In genomic region chr19:572140-572890, GRCh38 we compare ENCODE assay signal across 8 cellular contexts. TPM values are rescaled to one million over a fixed set of nuclear protein-coding genes. Genes with fewer than 3 reads are reported as not detected.
A peak's percentile ranks its signal among the peaks of the same experiment; 100 is the strongest.
DNase-seq lines count a peak whose midpoint lies in the region; TF ChIP-seq lines count a peak whose summit lies in the region.

TSS of gene BSG (plus strand) at chr19:572596. CDS start at chr19:572635, 39 bp downstream.

- peaks cover 13 to 17% of the 10 kb centered on the region in 2 donors for H3K4me1 ChIP-seq in neuronal stem cell (ENCODE audit: control insufficient read depth in 2 of 2, insufficient read depth in 1 of 2, low read depth in 1 of 2, low read length in 2 of 2)

- H3K9ac ChIP-seq in neuronal stem cell (ENCODE audit: low read depth, low read length, poor library complexity), result peak within 1 kb of the TSS; percentile 99

- TF ChIP-seq CTCF in subcutaneous adipose tissue (IDR thresholded peaks at IDR 0.05; ENCODE audit: low read depth), result no peak

- H2BK120ac ChIP-seq in neuronal stem cell (ENCODE audit: low read depth, low read length), result peak within 1 kb of the TSS; percentile 67

- peak within 1 kb of the TSS; percentile 30 for H2BK12ac ChIP-seq in neuronal stem cell (ENCODE audit: low read length)

- H3K36me3 ChIP-seq in neuronal stem cell (replicated peaks in 1 of 2; ENCODE audit: control insufficient read depth in 2 of 2, insufficient read depth in 2 of 2, low read length in 2 of 2), result peaks cover 11 to 26% of the 10 kb centered on the region in 2 donors

- H3K4me2 ChIP-seq in neuronal stem cell (ENCODE audit: insufficient read depth, low read length, poor library complexity, severe bottlenecking), result peak within 1 kb of the TSS; percentile 82

- H3K4me3 ChIP-seq in neuronal stem cell (ENCODE audit: low read length in 2 of 2), result peak within 1 kb of the TSS; percentile 98 to 99

- H2AFZ ChIP-seq in neuronal stem cell (ENCODE audit: low read length), result peak within 1 kb of the TSS; percentile 83

- H2BK5ac ChIP-seq in neuronal stem cell (ENCODE audit: low read length), result peak within 1 kb of the TSS; percentile 70

- DNase-seq in GDM1 (lab: John Stamatoyannopoulos, UW), result peak; percentile 96
- DNase-seq in HEK293T (ENCODE audit: extremely low spot score), result peak; percentile 99
- peak; percentile 99 for DNase-seq in MV-4-11 (lab: John Stamatoyannopoulos, UW)
- peak; percentile 94 for DNase-seq in SK-MEL-5 (ENCODE audit: low read depth, low spot score)
- DNase-seq in activated naive CD4-positive, alpha-beta T cell treated with Interleukin-2 at 50 U/mL for 16 hours, result peak; percentile 99
- DNase-seq in foreskin melanocyte, result peak; percentile 93
- peak; percentile 98 for DNase-seq in neuronal stem cell (ENCODE audit: low spot score)

- H3K9me3 ChIP-seq in neuronal stem cell (replicated peaks in 1 of 2; ENCODE audit: control insufficient read depth in 2 of 2, insufficient read depth in 1 of 2, low read depth in 1 of 2, low read length in 2 of 2), result peaks cover 2 to 4% of the 10 kb centered on the region in 2 donors

- peak within 1 kb of the TSS; percentile 97 for H3K14ac ChIP-seq in neuronal stem cell (ENCODE audit: low read length)

- CTCF ChIA-PET in HEK293T (lab: Yijun Ruan, JAX), result no interaction called here

- peak within 1 kb of the TSS; percentile 99 for H2AK5ac ChIP-seq in neuronal stem cell (ENCODE audit: low read depth, low read length)

- in situ Hi-C loops in SK-MEL-5 (cut with HindIII; ENCODE audit: low pct_unique_long_range_greater_than_20kb, low sequenced_read_pairs), result no loop called here

- H3K4ac ChIP-seq in neuronal stem cell (ENCODE audit: low read length), result peak within 1 kb of the TSS; percentile 76

- H3K23ac ChIP-seq in neuronal stem cell (ENCODE audit: low read depth, low read length, poor library complexity), result peak within 1 kb of the TSS; percentile 99

- peak within 1 kb of the TSS; percentile 95 for H3K27ac ChIP-seq in neuronal stem cell (replicated peaks; ENCODE audit: low read length)

- WGBS in neuronal stem cell (ENCODE audit: extremely low coverage in 2 of 2, insufficient read length in 2 of 2, insufficient replicate concordance in 1 of 2), 2 donors, result no CpG with 5 or more reads among the region's 95 CpGs

- H4K8ac ChIP-seq in neuronal stem cell (ENCODE audit: low read depth, low read length), result no peak within 1 kb of the TSS

- H3K79me1 ChIP-seq in neuronal stem cell (ENCODE audit: low read depth, low read length), result peaks cover 17% of the 10 kb centered on the region

- peak within 1 kb of the TSS; percentile 96 for H2BK15ac ChIP-seq in neuronal stem cell (ENCODE audit: low read length)

- no peaks in the 10 kb centered on the region for H3K27me3 ChIP-seq in neuronal stem cell (ENCODE audit: control insufficient read depth in 3 of 3, insufficient read depth in 3 of 3, low read depth in 1 of 3, low read length in 3 of 3)

- H4K91ac ChIP-seq in neuronal stem cell (ENCODE audit: low read depth, low read length, poor library complexity), result peak within 1 kb of the TSS; percentile 30

- H3K18ac ChIP-seq in neuronal stem cell (ENCODE audit: low read length), result peak within 1 kb of the TSS; percentile 95

- POLR2A ChIA-PET in HEK293T (lab: Yijun Ruan, JAX), result interaction anchor here (0.9 to 1.1 kb wide), 5 partner anchors 16 to 83 kb away, joined by 3 to 5 read pairs (median 3); partner anchors contain the start of gene CDC34

TF ChIP-seq in HEK293T, 16 proteins besides CTCF, POLR2A, EP300 and RAD21:
- TF ChIP-seq, protein P1, sequence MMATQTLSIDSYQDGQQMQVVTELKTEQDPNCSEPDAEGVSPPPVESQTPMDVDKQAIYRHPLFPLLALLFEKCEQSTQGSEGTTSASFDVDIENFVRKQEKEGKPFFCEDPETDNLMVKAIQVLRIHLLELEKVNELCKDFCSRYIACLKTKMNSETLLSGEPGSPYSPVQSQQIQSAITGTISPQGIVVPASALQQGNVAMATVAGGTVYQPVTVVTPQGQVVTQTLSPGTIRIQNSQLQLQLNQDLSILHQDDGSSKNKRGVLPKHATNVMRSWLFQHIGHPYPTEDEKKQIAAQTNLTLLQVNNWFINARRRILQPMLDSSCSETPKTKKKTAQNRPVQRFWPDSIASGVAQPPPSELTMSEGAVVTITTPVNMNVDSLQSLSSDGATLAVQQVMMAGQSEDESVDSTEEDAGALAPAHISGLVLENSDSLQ (IDR thresholded peaks at IDR 0.05), result no peak
- TF ChIP-seq ELF4 (IDR thresholded peaks at IDR 0.05) (no peak), ZNF384 (IDR thresholded peaks at IDR 0.05) (no peak), FOXA1 (IDR thresholded peaks at IDR 0.05) (no peak), L3MBTL2 (conservative IDR thresholded peaks at IDR 0.05) (0 out of 2 replicates have a peak, but pooled peaks have one; percentile 13), ARNT (IDR thresholded peaks at IDR 0.05) (peak; percentile 66), LEF1 (IDR thresholded peaks at IDR 0.05; ENCODE audit: borderline replicate concordance) (0 out of 2 replicates have a peak, but pooled peaks have one; percentile 14)

RNA-seq across cellular contexts. Expression of gene BSG, which starts in this region (rescaled TPM):
- 399 and 435 TPM in 2 replicates for total RNA-seq in SK-MEL-5 (2014; rRNA removed; shearing (Covaris generic))
- polyA plus RNA-seq in SK-MEL-5 (2015; cell fraction: cytosol; rRNA removed), result 765 and 840 TPM in 2 replicates
- polyA plus RNA-seq in SK-MEL-5 (2015; cell fraction: nucleus; rRNA removed), result 74.5 and 77.4 TPM in 2 replicates
- polyA plus RNA-seq in neuronal stem cell (2013, experiment 1 of 2), result 596 TPM
- 585 TPM for polyA plus RNA-seq in neuronal stem cell (2013, experiment 2 of 2)
- total RNA-seq in subcutaneous adipose tissue, result 100 to 1,000 TPM; 313 to 793 (median 445) TPM

Comparison
In these comparisons a context has a peak if more than half of its experiments do, and no peak if none do; other contexts are left out.
1. Peak in every context shown above with its lines: DNase-seq, H3K4me3 ChIP-seq and H3K27ac ChIP-seq.